Comparison of ENCODE assay signal across 1 cellular context in the genomic region with DNA sequence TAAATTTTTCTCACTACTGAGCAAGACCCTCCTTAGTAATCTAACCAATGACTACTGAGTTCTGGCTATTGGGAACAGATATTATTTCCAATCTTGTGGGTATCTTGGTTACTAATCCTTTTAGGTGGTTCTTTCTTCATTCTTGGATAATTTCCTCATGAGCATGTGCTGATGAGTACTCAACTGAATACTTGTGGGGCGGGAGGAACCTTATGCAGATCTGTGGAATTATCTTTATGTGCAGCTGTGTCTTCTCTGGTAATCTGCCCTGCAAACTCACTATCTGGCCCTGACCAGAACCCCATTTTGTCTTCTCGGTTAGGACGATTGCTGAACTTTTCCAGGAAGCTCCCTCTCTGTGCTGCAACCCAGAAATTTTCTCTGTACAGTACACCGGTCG.
A peak's percentile ranks its signal among the peaks of the same experiment; 100 is the strongest.
TF ChIP-seq lines count a peak whose summit lies in the region.

No MANE protein-coding gene starts in this region.

TF ChIP-seq in K562, 482 proteins besides CTCF, POLR2A, EP300 and RAD21 (continued from another document and continues in another):
- TF ChIP-seq, protein P1, sequence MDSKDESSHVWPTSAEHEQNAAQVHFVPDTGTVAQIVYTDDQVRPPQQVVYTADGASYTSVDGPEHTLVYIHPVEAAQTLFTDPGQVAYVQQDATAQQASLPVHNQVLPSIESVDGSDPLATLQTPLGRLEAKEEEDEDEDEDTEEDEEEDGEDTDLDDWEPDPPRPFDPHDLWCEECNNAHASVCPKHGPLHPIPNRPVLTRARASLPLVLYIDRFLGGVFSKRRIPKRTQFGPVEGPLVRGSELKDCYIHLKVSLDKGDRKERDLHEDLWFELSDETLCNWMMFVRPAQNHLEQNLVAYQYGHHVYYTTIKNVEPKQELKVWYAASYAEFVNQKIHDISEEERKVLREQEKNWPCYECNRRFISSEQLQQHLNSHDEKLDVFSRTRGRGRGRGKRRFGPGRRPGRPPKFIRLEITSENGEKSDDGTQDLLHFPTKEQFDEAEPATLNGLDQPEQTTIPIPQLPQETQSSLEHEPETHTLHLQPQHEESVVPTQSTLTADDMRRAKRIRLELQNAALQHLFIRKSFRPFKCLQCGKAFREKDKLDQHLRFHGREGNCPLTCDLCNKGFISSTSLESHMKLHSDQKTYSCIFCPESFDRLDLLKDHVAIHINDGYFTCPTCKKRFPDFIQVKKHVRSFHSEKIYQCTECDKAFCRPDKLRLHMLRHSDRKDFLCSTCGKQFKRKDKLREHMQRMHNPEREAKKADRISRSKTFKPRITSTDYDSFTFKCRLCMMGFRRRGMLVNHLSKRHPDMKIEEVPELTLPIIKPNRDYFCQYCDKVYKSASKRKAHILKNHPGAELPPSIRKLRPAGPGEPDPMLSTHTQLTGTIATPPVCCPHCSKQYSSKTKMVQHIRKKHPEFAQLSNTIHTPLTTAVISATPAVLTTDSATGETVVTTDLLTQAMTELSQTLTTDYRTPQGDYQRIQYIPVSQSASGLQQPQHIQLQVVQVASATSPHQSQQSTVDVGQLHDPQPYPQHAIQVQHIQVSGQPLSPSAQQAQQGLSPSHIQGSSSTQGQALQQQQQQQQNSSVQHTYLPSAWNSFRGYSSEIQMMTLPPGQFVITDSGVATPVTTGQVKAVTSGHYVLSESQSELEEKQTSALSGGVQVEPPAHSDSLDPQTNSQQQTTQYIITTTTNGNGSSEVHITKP (IDR thresholded peaks at IDR 0.05; ENCODE audit: partially characterized antibody) = no peak
- no peak for TF ChIP-seq ZNF347 (CRISPR knock-in tag; IDR thresholded peaks at IDR 0.05; ENCODE audit: low read depth)
- no peak for TF ChIP-seq MTF1 (CRISPR knock-in tag; IDR thresholded peaks at IDR 0.05; ENCODE audit: borderline replicate concordance)
- no peak for TF ChIP-seq RERE (CRISPR knock-in tag; IDR thresholded peaks at IDR 0.05; ENCODE audit: borderline replicate concordance)
- no peak for TF ChIP-seq NCOA6 (IDR thresholded peaks at IDR 0.05)
- no peak for TF ChIP-seq ZC3H4 (CRISPR knock-in tag; IDR thresholded peaks at IDR 0.05; ENCODE audit: borderline replicate concordance)
- TF ChIP-seq NFE2 (IDR thresholded peaks at IDR 0.05; ENCODE audit: low read depth) = 0 out of 2 replicates have a peak, but pooled peaks have one; percentile 26
- no peak for TF ChIP-seq NR4A1 (CRISPR knock-in tag; IDR thresholded peaks at IDR 0.05)
- no peak for TF ChIP-seq NR4A1 (tag; IDR thresholded peaks at IDR 0.05)
- no peak for TF ChIP-seq MITF (IDR thresholded peaks at IDR 0.05)
- TF ChIP-seq ZKSCAN3 (CRISPR knock-in tag; IDR thresholded peaks at IDR 0.05) = no peak
- TF ChIP-seq E2F3 (CRISPR knock-in tag; IDR thresholded peaks at IDR 0.05) = no peak
- TF ChIP-seq, protein P2, sequence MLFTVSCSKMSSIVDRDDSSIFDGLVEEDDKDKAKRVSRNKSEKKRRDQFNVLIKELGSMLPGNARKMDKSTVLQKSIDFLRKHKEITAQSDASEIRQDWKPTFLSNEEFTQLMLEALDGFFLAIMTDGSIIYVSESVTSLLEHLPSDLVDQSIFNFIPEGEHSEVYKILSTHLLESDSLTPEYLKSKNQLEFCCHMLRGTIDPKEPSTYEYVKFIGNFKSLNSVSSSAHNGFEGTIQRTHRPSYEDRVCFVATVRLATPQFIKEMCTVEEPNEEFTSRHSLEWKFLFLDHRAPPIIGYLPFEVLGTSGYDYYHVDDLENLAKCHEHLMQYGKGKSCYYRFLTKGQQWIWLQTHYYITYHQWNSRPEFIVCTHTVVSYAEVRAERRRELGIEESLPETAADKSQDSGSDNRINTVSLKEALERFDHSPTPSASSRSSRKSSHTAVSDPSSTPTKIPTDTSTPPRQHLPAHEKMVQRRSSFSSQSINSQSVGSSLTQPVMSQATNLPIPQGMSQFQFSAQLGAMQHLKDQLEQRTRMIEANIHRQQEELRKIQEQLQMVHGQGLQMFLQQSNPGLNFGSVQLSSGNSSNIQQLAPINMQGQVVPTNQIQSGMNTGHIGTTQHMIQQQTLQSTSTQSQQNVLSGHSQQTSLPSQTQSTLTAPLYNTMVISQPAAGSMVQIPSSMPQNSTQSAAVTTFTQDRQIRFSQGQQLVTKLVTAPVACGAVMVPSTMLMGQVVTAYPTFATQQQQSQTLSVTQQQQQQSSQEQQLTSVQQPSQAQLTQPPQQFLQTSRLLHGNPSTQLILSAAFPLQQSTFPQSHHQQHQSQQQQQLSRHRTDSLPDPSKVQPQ (CRISPR knock-in tag; IDR thresholded peaks at IDR 0.05; ENCODE audit: borderline replicate concordance) = no peak
- TF ChIP-seq TRIM25 (IDR thresholded peaks at IDR 0.05; ENCODE audit: borderline replicate concordance) = no peak
- no peak for TF ChIP-seq ZC3H11A (IDR thresholded peaks at IDR 0.05; ENCODE audit: low read depth, low read length)
- TF ChIP-seq SREBF2 (CRISPR knock-in tag; IDR thresholded peaks at IDR 0.05) = no peak
- no peak for TF ChIP-seq TEAD1 (CRISPR knock-in tag; IDR thresholded peaks at IDR 0.05)
- no peak for TF ChIP-seq NR1H2 (CRISPR knock-in tag; IDR thresholded peaks at IDR 0.05)
- no peak for TF ChIP-seq NCOA4 (IDR thresholded peaks at IDR 0.05; ENCODE audit: partially characterized antibody)
- no peak for TF ChIP-seq POLR2G (IDR thresholded peaks at IDR 0.05; ENCODE audit: low read depth, low read length)
- TF ChIP-seq NRF1 (conservative IDR thresholded peaks at IDR 0.05 in 1 of 2, IDR thresholded peaks at IDR 0.05 in 1 of 2) = peak; percentile 59 to 66
- TF ChIP-seq, protein P3, sequence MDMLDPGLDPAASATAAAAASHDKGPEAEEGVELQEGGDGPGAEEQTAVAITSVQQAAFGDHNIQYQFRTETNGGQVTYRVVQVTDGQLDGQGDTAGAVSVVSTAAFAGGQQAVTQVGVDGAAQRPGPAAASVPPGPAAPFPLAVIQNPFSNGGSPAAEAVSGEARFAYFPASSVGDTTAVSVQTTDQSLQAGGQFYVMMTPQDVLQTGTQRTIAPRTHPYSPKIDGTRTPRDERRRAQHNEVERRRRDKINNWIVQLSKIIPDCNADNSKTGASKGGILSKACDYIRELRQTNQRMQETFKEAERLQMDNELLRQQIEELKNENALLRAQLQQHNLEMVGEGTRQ (CRISPR knock-in tag; IDR thresholded peaks at IDR 0.05) = no peak
- peak; percentile 99 for TF ChIP-seq TAL1 (IDR thresholded peaks at IDR 0.05)
- TF ChIP-seq CEBPB (tag; IDR thresholded peaks at IDR 0.05) = peak; percentile 63; the same call in 1 of the 2 replicates
- no peak for TF ChIP-seq SIN3A (IDR thresholded peaks at IDR 0.05; ENCODE audit: borderline replicate concordance in 2 of 2, control insufficient read depth in 1 of 2, low read depth in 2 of 2, low read length in 2 of 2)
- no peak for TF ChIP-seq ZNF232 (CRISPR knock-in tag; IDR thresholded peaks at IDR 0.05)
- TF ChIP-seq, protein P4, sequence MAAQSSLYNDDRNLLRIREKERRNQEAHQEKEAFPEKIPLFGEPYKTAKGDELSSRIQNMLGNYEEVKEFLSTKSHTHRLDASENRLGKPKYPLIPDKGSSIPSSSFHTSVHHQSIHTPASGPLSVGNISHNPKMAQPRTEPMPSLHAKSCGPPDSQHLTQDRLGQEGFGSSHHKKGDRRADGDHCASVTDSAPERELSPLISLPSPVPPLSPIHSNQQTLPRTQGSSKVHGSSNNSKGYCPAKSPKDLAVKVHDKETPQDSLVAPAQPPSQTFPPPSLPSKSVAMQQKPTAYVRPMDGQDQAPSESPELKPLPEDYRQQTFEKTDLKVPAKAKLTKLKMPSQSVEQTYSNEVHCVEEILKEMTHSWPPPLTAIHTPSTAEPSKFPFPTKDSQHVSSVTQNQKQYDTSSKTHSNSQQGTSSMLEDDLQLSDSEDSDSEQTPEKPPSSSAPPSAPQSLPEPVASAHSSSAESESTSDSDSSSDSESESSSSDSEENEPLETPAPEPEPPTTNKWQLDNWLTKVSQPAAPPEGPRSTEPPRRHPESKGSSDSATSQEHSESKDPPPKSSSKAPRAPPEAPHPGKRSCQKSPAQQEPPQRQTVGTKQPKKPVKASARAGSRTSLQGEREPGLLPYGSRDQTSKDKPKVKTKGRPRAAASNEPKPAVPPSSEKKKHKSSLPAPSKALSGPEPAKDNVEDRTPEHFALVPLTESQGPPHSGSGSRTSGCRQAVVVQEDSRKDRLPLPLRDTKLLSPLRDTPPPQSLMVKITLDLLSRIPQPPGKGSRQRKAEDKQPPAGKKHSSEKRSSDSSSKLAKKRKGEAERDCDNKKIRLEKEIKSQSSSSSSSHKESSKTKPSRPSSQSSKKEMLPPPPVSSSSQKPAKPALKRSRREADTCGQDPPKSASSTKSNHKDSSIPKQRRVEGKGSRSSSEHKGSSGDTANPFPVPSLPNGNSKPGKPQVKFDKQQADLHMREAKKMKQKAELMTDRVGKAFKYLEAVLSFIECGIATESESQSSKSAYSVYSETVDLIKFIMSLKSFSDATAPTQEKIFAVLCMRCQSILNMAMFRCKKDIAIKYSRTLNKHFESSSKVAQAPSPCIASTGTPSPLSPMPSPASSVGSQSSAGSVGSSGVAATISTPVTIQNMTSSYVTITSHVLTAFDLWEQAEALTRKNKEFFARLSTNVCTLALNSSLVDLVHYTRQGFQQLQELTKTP (IDR thresholded peaks at IDR 0.05; ENCODE audit: low read depth in 1 of 2, partially characterized antibody in 2 of 2) = peak in 1 of 2 experiments; percentile 88
- TF ChIP-seq COPS2 (conservative IDR thresholded peaks at IDR 0.05) = no peak
- TF ChIP-seq ADNP (tag; IDR thresholded peaks at IDR 0.05) = peak; percentile 67
- peak; percentile 71; the same call in 1 of the 2 replicates for TF ChIP-seq HMBOX1 (IDR thresholded peaks at IDR 0.05)
- no peak for TF ChIP-seq SETDB1 (IDR thresholded peaks at IDR 0.05; ENCODE audit: low read length)
- TF ChIP-seq HMG20B (CRISPR knock-in tag; IDR thresholded peaks at IDR 0.05) = no peak
- TF ChIP-seq RB1 (IDR thresholded peaks at IDR 0.05; ENCODE audit: low read depth) = no peak
- TF ChIP-seq JUND (IDR thresholded peaks at IDR 0.05; ENCODE audit: borderline replicate concordance, low read depth, low read length) = peak; percentile 70; the same call in 1 of the 2 replicates
- TF ChIP-seq JUND (tag; IDR thresholded peaks at IDR 0.05; ENCODE audit: borderline replicate concordance, low read depth, low read length) = no peak; the same call in 2 of the 3 replicates
- peak; percentile 91 for TF ChIP-seq ZFP36 (IDR thresholded peaks at IDR 0.05; ENCODE audit: low read depth, low read length, partially characterized antibody)
- TF ChIP-seq POLR2AphosphoS5 (IDR thresholded peaks at IDR 0.05; ENCODE audit: control insufficient read depth, insufficient read depth, low read depth, low read length) = peak; percentile 97
- TF ChIP-seq GATAD2A (IDR thresholded peaks at IDR 0.05) = 0 out of 2 replicates have a peak, but pooled peaks have one; percentile 29
